24 cellular contexts compared by ENCODE assay signal in genomic region chr2:23861952-23862351, GRCh38.
"Had no signal": no experiment of that assay in that cellular context is flagged by ENCODE, and none has a peak within 500 bp of the region (broad histone marks: within the 10 kb centered on the region; RNA-seq: fewer than 3 reads in every experiment).

No MANE protein-coding gene starts in this region.

- H3K4me2 ChIP-seq: PC-9 had no signal

- ATAC-seq: K562, Right ventricle myocardium inferior, SK-N-SH treated with all-trans-retinoic acid at 6 μM for 48 hours had no signal

- DNase-seq: MV-4-11, NCI-H1092, NCI-H1105 treated with DMSO at 0.1 percent for 48 hours, NCI-H1417 treated with DMSO at 0.1 percent for 48 hours, NCI-H187, NCI-H2029, NCI-H2081 treated with DMSO at 0.1 percent for 48 hours, NCI-H2171, NCI-H226, NCI-H446, NCI-H510A, NCI-H524 treated with DMSO at 0.1 percent for 48 hours, NCI-H69, NCI-H774, OCI-M1, PC-9, Peyer's patch, SHP77 treated with DMSO at 0.1 percent for 48 hours, SJCRH30, T-helper 2 cell had no signal

- H3K4me3 ChIP-seq: K562, PC-9, Peyer's patch, SJCRH30 had no signal

- H2AFZ ChIP-seq: PC-9 had no signal

- H3K9me3 ChIP-seq: Peyer's patch, SJCRH30 had no signal

- H3K27me3 ChIP-seq: Peyer's patch, SJCRH30 had no signal

- H3K4me1 ChIP-seq: Peyer's patch, SJCRH30 had no signal

- H3K27ac ChIP-seq: HL-60, PC-9, Peyer's patch, SJCRH30 had no signal
